In genomic region chr6:168870982-168871381, GRCh38 we compare ENCODE assay signal across 28 cellular contexts.
"Had no signal": no experiment of that assay in that cellular context is flagged by ENCODE, and none has a peak within 500 bp of the region (broad histone marks: within the 10 kb centered on the region; RNA-seq: fewer than 3 reads in every experiment).

No MANE protein-coding gene starts in this region.

- H3K4me2 ChIP-seq: PC-9 had no signal

- H2AFZ ChIP-seq: PC-9 had no signal

- ATAC-seq: activated naive CD8-positive, alpha-beta T cell treated with anti-CD3 and anti-CD28 coated beads, Interleukin-2, amount 50 U/mL, for 24 hours; K562; Right ventricle myocardium inferior had no signal

- DNase-seq: activated B cell treated with CpG ODN at 0.5 μM for 24 hours; activated CD4-positive, alpha-beta memory T cell treated with anti-CD3 and anti-CD28 coated beads for 36 hours; activated CD4-positive, alpha-beta T cell treated with anti-CD3 and anti-CD28 coated beads for 4 hours; activated CD4-positive, alpha-beta T cell treated with anti-CD3 and anti-CD28 coated beads, Interleukin-2, amount 50 U/mL, for 1 hour; activated CD4-positive, CD25-positive, alpha-beta regulatory T cell treated with anti-CD3 and anti-CD28 coated beads, Interleukin-2, amount 50 U/mL, for 72 hours; activated CD8-positive, alpha-beta memory T cell treated with anti-CD3 and anti-CD28 coated beads, Interleukin-2, amount 50 U/mL, for 4 hours; activated effector memory CD4-positive, alpha-beta T cell treated with Interleukin-2 at 50 U/mL for 16 hours; activated naive CD4-positive, alpha-beta T cell treated with anti-CD3 and anti-CD28 coated beads, Interleukin-2, amount 10 ng/mL, durations not matched to agents 7 days and 5 days; activated naive CD8-positive, alpha-beta T cell treated with anti-CD3 and anti-CD28 coated beads, Interleukin-2, amount 50 U/mL, for 24 hours; activated T-cell treated with anti-CD3 and anti-CD28 coated beads for 4 hours; activated T-cell treated with anti-CD3 and anti-CD28 coated beads, Interleukin-2, amount 50 U/mL, for 48 hours; anterior cingulate cortex; caudate nucleus; cerebellar nuclear complex; NCI-H1694 treated with DMSO at 0.1 percent for 48 hours; NCI-H2107; NCI-H2171; NCI-H510A; PC-9; SIG-M5; SW 1271; T-helper 1 cell; T-helper 2 cell; T-helper 9 cell had no signal

- H3K4me3 ChIP-seq: K562, PC-9 had no signal

- H3K27ac ChIP-seq: PC-9, RWPE1, VCaP had no signal
